In the genomic region with DNA sequence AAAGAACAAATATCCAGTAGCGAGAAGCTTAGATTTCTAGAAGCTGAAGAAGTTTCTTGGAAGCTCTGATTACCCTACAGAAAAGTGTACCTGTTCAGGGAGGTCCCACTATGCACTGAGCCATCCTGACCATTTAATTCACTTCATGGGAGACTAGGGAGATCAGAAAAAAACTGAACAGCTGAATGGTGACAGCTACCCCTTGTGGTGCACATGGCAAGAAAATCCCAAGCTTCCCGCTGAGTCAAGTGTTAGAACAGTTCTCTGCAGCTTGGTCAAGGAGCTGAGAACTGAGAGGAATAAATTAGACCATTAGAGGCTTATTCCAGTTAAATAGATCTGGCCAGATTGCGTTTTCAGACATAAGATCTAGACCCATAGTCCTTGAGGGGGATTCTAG, we compare ENCODE assay signal across 19 cellular contexts.
DNase-seq lines count a peak whose midpoint lies in the region; ATAC-seq and TF ChIP-seq lines count a peak whose summit lies in the region.
"Had no signal": no experiment of that assay in that cellular context is flagged by ENCODE, and none has a peak within 500 bp of the region (broad histone marks: within the 10 kb centered on the region; RNA-seq: fewer than 3 reads in every experiment).

No MANE protein-coding gene starts in this region.

- H3K4me1 Mint-ChIP-seq in effector memory CD8-positive, alpha-beta T cell (ENCODE audit: low read depth in 2 of 2) = no peaks in the 10 kb centered on the region
- H3K4me1 Mint-ChIP-seq: activated CD4-positive, alpha-beta T cell treated with anti-CD3 and anti-CD28 coated beads, Interleukin-2, amount 10 ng/mL, durations not matched to agents 24 days and 14 days; IgD-negative memory B cell had no signal

- H3K9me3 ChIP-seq in BE2C (no peaks in the 10 kb centered on the region), gastrocnemius medialis (no peaks in the 10 kb centered on the region)
- H3K9me3 ChIP-seq: upper lobe of right lung had no signal

- peaks cover 0 to 7% of the 10 kb centered on the region in 2 donors for H3K9me3 Mint-ChIP-seq in effector memory CD8-positive, alpha-beta T cell
- H3K9me3 Mint-ChIP-seq: activated CD4-positive, alpha-beta T cell treated with anti-CD3 and anti-CD28 coated beads, Interleukin-2, amount 10 ng/mL, durations not matched to agents 24 days and 14 days had no signal

- TF ChIP-seq CTCF in BE2C (IDR thresholded peaks at IDR 0.05; ENCODE audit: low read depth, low read length) = peak; percentile 58
- TF ChIP-seq CTCF in fibroblast of pulmonary artery (IDR thresholded peaks at IDR 0.05; ENCODE audit: low read length, missing control alignments) = no peak
- TF ChIP-seq CTCF in gastrocnemius medialis (IDR thresholded peaks at IDR 0.05 in 4 of 5, conservative IDR thresholded peaks at IDR 0.05 in 1 of 5) = no peak

- H3K4me3 ChIP-seq in BE2C (ENCODE audit: low read depth, low read length) (no peak overlapping the region), fibroblast of pulmonary artery (replicated peaks; ENCODE audit: low read depth, low read length) (no peak overlapping the region), gastrocnemius medialis (no peak overlapping the region)
- H3K4me3 ChIP-seq: upper lobe of right lung had no signal

- H3K27ac Mint-ChIP-seq in effector memory CD8-positive, alpha-beta T cell = no peak overlapping the region
- H3K27ac Mint-ChIP-seq: activated CD4-positive, alpha-beta T cell treated with anti-CD3 and anti-CD28 coated beads, Interleukin-2, amount 10 ng/mL, durations not matched to agents 24 days and 14 days; activated T-cell treated with anti-CD3 and anti-CD28 coated beads, Interleukin-2, amount 50 U/mL, for 72 hours; IgD-negative memory B cell had no signal

- intact Hi-C loops in gastrocnemius medialis (cut with DNase I; ENCODE audit: low total_unique reads) = no loop called here

- H3K4me3 Mint-ChIP-seq in effector memory CD8-positive, alpha-beta T cell = no peak overlapping the region
- H3K4me3 Mint-ChIP-seq: activated CD4-positive, alpha-beta T cell treated with anti-CD3 and anti-CD28 coated beads, Interleukin-2, amount 10 ng/mL, durations not matched to agents 24 days and 14 days; activated T-cell treated with anti-CD3 and anti-CD28 coated beads, Interleukin-2, amount 50 U/mL, for 72 hours; IgD-negative memory B cell had no signal

- ATAC-seq in HG03159 (IDR thresholded peaks at IDR 0.05; ENCODE audit: unreplicated experiment) = no peak
- no peak for ATAC-seq in effector memory CD8-positive, alpha-beta T cell (replicated peaks)
- ATAC-seq in gastrocnemius medialis = no peak
- ATAC-seq: activated T-cell treated with anti-CD3 and anti-CD28 coated beads, Interleukin-2, amount 50 U/mL, for 72 hours; upper lobe of right lung had no signal

- H3K36me3 ChIP-seq in BE2C = no peaks in the 10 kb centered on the region
- no peaks in the 10 kb centered on the region for H3K36me3 ChIP-seq in gastrocnemius medialis
- H3K36me3 ChIP-seq: upper lobe of right lung had no signal

- no peaks in the 10 kb centered on the region for H3K36me3 Mint-ChIP-seq in effector memory CD8-positive, alpha-beta T cell (ENCODE audit: insufficient read depth)
- H3K36me3 Mint-ChIP-seq: IgD-negative memory B cell had no signal

- no peak overlapping the region for H3K27ac ChIP-seq in gastrocnemius medialis
- H3K27ac ChIP-seq: upper lobe of right lung had no signal

- no peak for TF ChIP-seq POLR2A in gastrocnemius medialis (IDR thresholded peaks at IDR 0.05)

- in situ Hi-C loops in SK-MEL-5 (cut with HindIII; ENCODE audit: low pct_unique_long_range_greater_than_20kb, low sequenced_read_pairs) = no loop called here
- in situ Hi-C loops in gastrocnemius medialis (cut with MboI; ENCODE audit: low sequenced_read_pairs in 4 of 4) = no loop called here

- H3K27me3 Mint-ChIP-seq in effector memory CD8-positive, alpha-beta T cell = no peaks in the 10 kb centered on the region
- H3K27me3 Mint-ChIP-seq: activated CD4-positive, alpha-beta T cell treated with anti-CD3 and anti-CD28 coated beads, Interleukin-2, amount 10 ng/mL, durations not matched to agents 24 days and 14 days had no signal

- DNase-seq in BE2C (no peak), HT-29 (ENCODE audit: low spot score) (peak; percentile 26), SK-MEL-5 (ENCODE audit: low read depth, low spot score) (peak; percentile 60), fibroblast of pulmonary artery (ENCODE audit: low read depth) (peak; percentile 7), gastrocnemius medialis (no peak)
- DNase-seq in activated CD4-positive, alpha-beta T cell treated with anti-CD3 and anti-CD28 coated beads for 1 hour = no peak
- DNase-seq in effector memory CD8-positive, alpha-beta T cell = no peak
- DNase-seq: activated CD4-positive, alpha-beta T cell treated with anti-CD3 and anti-CD28 coated beads, Interleukin-2, amount 10 ng/mL, durations not matched to agents 24 days and 14 days; activated T-cell treated with anti-CD3 and anti-CD28 coated beads, Interleukin-2, amount 50 U/mL, for 72 hours; GOT3; kidney; NCI-H146; NCI-H510A; nucleus accumbens; stimulated activated naive CD4-positive, alpha-beta T cell treated with Interleukin-2 at 50 U/mL for 16 hours; T-helper 2 cell; upper lobe of right lung had no signal

- H3K4me1 ChIP-seq in BE2C (no peaks in the 10 kb centered on the region), gastrocnemius medialis (no peaks in the 10 kb centered on the region)
- H3K4me1 ChIP-seq: upper lobe of right lung had no signal

- no peaks in the 10 kb centered on the region for H3K27me3 ChIP-seq in BE2C
- H3K27me3 ChIP-seq in gastrocnemius medialis = no peaks in the 10 kb centered on the region
- H3K27me3 ChIP-seq: upper lobe of right lung had no signal

Comparison
In these comparisons a context has a peak if more than half of its experiments do, and no peak if none do; other contexts are left out.
1. DNase-seq: peak in HT-29 (single experiment), SK-MEL-5 (single experiment) and fibroblast of pulmonary artery (single experiment); none in BE2C (single experiment), activated CD4-positive, alpha-beta T cell treated with anti-CD3 and anti-CD28 coated beads for 1 hour (single experiment), effector memory CD8-positive, alpha-beta T cell (0 of 3) and gastrocnemius medialis (0 of 2).